Comparison of ENCODE assay signal across 1 cellular context in the genomic region with DNA sequence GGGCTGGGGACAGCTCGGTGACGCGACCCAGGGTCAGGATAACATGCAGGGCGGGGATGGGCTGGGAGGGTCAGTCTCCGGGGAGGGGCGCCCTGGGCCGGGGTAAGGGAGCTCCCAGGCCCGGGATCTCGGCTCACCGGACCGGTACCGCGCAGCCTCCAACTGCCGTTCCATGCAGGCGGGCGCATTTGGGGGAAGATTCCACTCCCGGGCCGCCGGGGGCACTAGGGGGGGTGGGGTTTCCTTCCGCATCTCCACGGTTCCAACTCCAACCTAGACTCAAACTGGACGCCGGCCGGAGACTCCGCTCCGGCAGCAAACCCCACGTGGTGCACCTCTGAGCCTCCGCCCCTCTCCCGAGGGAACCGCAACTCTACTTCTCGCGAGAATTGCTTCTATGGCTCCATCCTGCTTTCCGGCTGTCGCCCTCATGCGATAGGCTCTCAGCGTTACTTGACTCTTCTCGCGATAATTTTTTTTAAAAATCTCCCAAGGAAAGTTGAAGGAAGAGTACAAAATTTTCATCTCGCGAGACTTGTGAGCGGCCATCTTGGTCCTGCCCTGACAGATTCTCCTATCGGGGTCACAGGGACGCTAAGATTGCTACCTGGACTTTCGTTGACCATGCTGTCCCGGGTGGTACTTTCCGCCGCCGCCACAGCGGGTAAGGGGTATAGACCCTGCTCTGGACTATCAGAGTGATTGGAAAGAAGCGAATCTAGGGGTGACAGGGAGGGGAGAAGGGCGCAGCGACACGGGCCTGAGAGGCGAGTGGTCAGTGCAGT.
TF ChIP-seq lines count a peak whose summit lies in the region.

A gene with protein sequence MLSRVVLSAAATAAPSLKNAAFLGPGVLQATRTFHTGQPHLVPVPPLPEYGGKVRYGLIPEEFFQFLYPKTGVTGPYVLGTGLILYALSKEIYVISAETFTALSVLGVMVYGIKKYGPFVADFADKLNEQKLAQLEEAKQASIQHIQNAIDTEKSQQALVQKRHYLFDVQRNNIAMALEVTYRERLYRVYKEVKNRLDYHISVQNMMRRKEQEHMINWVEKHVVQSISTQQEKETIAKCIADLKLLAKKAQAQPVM (plus strand): TSS at position 547 of the 785 bp plus-strand sequence. CDS start 78 bp downstream, at position 625.
A gene (minus strand): TSS at position 339 of the 785 bp plus-strand sequence. CDS start 87 bp downstream, at position 252.

TF ChIP-seq in HepG2, 621 proteins besides CTCF, POLR2A, EP300 and RAD21 (continued from another document and continues in another):
- TF ChIP-seq RFX5 (IDR thresholded peaks at IDR 0.05; ENCODE audit: low read depth, low read length) (no peak), ZNF30 (CRISPR knock-in tag; IDR thresholded peaks at IDR 0.05) (no peak), MAFK (conservative IDR thresholded peaks at IDR 0.05 in 1 of 2, IDR thresholded peaks at IDR 0.05 in 1 of 2; ENCODE audit: low read length in 2 of 2) (no peak), RAD51 (IDR thresholded peaks at IDR 0.05; ENCODE audit: borderline replicate concordance) (no peak), ZNF101 (CRISPR knock-in tag; IDR thresholded peaks at IDR 0.05; ENCODE audit: borderline replicate concordance, low read depth) (no peak), ZNF232 (CRISPR knock-in tag; IDR thresholded peaks at IDR 0.05; ENCODE audit: borderline replicate concordance) (no peak), ZC3H13 (CRISPR knock-in tag; IDR thresholded peaks at IDR 0.05) (no peak), ZNF205 (CRISPR knock-in tag; IDR thresholded peaks at IDR 0.05) (peak; percentile 65; the same call in 1 of the 2 replicates), SKI (IDR thresholded peaks at IDR 0.05; ENCODE audit: partially characterized antibody) (no peak), SAFB2 (CRISPR knock-in tag; IDR thresholded peaks at IDR 0.05; ENCODE audit: borderline replicate concordance, low read depth) (no peak), MBD4 (IDR thresholded peaks at IDR 0.05; ENCODE audit: borderline replicate concordance, low read length) (no peak), HDAC6 (IDR thresholded peaks at IDR 0.05; ENCODE audit: low read depth, low read length) (no peak), KLF15 (CRISPR knock-in tag; IDR thresholded peaks at IDR 0.05; ENCODE audit: borderline replicate concordance) (no peak), ZNF382 (CRISPR knock-in tag; IDR thresholded peaks at IDR 0.05; ENCODE audit: borderline replicate concordance) (no peak), ZEB1 (IDR thresholded peaks at IDR 0.05; ENCODE audit: insufficient replicate concordance, low read depth) (peak; percentile 48), FIP1L1 (IDR thresholded peaks at IDR 0.05; ENCODE audit: borderline replicate concordance, insufficient read depth, low read depth, low read length) (no peak), NFYC (CRISPR knock-in tag; IDR thresholded peaks at IDR 0.05) (peak; percentile 79), SMARCE1 (IDR thresholded peaks at IDR 0.05; ENCODE audit: borderline replicate concordance) (no peak), TSC22D2 (CRISPR knock-in tag; IDR thresholded peaks at IDR 0.05; ENCODE audit: borderline replicate concordance) (peak; percentile 38; the same call in 1 of the 2 replicates)
- TF ChIP-seq, protein P1, sequence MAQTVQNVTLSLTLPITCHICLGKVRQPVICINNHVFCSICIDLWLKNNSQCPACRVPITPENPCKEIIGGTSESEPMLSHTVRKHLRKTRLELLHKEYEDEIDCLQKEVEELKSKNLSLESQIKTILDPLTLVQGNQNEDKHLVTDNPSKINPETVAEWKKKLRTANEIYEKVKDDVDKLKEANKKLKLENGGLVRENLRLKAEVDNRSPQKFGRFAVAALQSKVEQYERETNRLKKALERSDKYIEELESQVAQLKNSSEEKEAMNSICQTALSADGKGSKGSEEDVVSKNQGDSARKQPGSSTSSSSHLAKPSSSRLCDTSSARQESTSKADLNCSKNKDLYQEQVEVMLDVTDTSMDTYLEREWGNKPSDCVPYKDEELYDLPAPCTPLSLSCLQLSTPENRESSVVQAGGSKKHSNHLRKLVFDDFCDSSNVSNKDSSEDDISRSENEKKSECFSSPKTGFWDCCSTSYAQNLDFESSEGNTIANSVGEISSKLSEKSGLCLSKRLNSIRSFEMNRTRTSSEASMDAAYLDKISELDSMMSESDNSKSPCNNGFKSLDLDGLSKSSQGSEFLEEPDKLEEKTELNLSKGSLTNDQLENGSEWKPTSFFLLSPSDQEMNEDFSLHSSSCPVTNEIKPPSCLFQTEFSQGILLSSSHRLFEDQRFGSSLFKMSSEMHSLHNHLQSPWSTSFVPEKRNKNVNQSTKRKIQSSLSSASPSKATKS (CRISPR knock-in tag; IDR thresholded peaks at IDR 0.05): no peak
- TF ChIP-seq, protein P2, sequence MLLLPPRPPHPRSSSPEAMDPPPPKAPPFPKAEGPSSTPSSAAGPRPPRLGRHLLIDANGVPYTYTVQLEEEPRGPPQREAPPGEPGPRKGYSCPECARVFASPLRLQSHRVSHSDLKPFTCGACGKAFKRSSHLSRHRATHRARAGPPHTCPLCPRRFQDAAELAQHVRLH (CRISPR knock-in tag; IDR thresholded peaks at IDR 0.05; ENCODE audit: borderline replicate concordance, low read depth): 0 out of 2 replicates have a peak, but pooled peaks have one; percentile 25
- TF ChIP-seq, protein P3, sequence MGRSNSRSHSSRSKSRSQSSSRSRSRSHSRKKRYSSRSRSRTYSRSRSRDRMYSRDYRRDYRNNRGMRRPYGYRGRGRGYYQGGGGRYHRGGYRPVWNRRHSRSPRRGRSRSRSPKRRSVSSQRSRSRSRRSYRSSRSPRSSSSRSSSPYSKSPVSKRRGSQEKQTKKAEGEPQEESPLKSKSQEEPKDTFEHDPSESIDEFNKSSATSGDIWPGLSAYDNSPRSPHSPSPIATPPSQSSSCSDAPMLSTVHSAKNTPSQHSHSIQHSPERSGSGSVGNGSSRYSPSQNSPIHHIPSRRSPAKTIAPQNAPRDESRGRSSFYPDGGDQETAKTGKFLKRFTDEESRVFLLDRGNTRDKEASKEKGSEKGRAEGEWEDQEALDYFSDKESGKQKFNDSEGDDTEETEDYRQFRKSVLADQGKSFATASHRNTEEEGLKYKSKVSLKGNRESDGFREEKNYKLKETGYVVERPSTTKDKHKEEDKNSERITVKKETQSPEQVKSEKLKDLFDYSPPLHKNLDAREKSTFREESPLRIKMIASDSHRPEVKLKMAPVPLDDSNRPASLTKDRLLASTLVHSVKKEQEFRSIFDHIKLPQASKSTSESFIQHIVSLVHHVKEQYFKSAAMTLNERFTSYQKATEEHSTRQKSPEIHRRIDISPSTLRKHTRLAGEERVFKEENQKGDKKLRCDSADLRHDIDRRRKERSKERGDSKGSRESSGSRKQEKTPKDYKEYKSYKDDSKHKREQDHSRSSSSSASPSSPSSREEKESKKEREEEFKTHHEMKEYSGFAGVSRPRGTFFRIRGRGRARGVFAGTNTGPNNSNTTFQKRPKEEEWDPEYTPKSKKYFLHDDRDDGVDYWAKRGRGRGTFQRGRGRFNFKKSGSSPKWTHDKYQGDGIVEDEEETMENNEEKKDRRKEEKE (IDR thresholded peaks at IDR 0.05): no peak
- TF ChIP-seq, protein P4, sequence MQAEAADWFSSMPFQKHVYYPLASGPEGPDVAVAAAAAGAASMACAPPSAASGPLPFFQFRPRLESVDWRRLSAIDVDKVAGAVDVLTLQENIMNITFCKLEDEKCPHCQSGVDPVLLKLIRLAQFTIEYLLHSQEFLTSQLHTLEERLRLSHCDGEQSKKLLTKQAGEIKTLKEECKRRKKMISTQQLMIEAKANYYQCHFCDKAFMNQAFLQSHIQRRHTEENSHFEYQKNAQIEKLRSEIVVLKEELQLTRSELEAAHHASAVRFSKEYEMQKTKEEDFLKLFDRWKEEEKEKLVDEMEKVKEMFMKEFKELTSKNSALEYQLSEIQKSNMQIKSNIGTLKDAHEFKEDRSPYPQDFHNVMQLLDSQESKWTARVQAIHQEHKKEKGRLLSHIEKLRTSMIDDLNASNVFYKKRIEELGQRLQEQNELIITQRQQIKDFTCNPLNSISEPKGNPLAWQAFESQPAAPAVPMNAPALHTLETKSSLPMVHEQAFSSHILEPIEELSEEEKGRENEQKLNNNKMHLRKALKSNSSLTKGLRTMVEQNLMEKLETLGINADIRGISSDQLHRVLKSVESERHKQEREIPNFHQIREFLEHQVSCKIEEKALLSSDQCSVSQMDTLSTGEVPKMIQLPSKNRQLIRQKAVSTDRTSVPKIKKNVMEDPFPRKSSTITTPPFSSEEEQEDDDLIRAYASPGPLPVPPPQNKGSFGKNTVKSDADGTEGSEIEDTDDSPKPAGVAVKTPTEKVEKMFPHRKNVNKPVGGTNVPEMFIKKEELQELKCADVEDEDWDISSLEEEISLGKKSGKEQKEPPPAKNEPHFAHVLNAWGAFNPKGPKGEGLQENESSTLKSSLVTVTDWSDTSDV (CRISPR knock-in tag; IDR thresholded peaks at IDR 0.05): no peak
- TF ChIP-seq, protein P5, sequence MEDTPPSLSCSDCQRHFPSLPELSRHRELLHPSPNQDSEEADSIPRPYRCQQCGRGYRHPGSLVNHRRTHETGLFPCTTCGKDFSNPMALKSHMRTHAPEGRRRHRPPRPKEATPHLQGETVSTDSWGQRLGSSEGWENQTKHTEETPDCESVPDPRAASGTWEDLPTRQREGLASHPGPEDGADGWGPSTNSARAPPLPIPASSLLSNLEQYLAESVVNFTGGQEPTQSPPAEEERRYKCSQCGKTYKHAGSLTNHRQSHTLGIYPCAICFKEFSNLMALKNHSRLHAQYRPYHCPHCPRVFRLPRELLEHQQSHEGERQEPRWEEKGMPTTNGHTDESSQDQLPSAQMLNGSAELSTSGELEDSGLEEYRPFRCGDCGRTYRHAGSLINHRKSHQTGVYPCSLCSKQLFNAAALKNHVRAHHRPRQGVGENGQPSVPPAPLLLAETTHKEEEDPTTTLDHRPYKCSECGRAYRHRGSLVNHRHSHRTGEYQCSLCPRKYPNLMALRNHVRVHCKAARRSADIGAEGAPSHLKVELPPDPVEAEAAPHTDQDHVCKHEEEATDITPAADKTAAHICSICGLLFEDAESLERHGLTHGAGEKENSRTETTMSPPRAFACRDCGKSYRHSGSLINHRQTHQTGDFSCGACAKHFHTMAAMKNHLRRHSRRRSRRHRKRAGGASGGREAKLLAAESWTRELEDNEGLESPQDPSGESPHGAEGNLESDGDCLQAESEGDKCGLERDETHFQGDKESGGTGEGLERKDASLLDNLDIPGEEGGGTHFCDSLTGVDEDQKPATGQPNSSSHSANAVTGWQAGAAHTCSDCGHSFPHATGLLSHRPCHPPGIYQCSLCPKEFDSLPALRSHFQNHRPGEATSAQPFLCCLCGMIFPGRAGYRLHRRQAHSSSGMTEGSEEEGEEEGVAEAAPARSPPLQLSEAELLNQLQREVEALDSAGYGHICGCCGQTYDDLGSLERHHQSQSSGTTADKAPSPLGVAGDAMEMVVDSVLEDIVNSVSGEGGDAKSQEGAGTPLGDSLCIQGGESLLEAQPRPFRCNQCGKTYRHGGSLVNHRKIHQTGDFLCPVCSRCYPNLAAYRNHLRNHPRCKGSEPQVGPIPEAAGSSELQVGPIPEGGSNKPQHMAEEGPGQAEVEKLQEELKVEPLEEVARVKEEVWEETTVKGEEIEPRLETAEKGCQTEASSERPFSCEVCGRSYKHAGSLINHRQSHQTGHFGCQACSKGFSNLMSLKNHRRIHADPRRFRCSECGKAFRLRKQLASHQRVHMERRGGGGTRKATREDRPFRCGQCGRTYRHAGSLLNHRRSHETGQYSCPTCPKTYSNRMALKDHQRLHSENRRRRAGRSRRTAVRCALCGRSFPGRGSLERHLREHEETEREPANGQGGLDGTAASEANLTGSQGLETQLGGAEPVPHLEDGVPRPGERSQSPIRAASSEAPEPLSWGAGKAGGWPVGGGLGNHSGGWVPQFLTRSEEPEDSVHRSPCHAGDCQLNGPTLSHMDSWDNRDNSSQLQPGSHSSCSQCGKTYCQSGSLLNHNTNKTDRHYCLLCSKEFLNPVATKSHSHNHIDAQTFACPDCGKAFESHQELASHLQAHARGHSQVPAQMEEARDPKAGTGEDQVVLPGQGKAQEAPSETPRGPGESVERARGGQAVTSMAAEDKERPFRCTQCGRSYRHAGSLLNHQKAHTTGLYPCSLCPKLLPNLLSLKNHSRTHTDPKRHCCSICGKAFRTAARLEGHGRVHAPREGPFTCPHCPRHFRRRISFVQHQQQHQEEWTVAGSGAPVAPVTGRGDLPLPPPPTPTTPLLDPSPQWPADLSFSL (CRISPR knock-in tag; IDR thresholded peaks at IDR 0.05): no peak
- TF ChIP-seq, protein P6, sequence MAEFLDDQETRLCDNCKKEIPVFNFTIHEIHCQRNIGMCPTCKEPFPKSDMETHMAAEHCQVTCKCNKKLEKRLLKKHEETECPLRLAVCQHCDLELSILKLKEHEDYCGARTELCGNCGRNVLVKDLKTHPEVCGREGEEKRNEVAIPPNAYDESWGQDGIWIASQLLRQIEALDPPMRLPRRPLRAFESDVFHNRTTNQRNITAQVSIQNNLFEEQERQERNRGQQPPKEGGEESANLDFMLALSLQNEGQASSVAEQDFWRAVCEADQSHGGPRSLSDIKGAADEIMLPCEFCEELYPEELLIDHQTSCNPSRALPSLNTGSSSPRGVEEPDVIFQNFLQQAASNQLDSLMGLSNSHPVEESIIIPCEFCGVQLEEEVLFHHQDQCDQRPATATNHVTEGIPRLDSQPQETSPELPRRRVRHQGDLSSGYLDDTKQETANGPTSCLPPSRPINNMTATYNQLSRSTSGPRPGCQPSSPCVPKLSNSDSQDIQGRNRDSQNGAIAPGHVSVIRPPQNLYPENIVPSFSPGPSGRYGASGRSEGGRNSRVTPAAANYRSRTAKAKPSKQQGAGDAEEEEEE (CRISPR knock-in tag; IDR thresholded peaks at IDR 0.05; ENCODE audit: borderline replicate concordance): peak; percentile 27; the same call in 1 of the 2 replicates
- TF ChIP-seq, protein P7, sequence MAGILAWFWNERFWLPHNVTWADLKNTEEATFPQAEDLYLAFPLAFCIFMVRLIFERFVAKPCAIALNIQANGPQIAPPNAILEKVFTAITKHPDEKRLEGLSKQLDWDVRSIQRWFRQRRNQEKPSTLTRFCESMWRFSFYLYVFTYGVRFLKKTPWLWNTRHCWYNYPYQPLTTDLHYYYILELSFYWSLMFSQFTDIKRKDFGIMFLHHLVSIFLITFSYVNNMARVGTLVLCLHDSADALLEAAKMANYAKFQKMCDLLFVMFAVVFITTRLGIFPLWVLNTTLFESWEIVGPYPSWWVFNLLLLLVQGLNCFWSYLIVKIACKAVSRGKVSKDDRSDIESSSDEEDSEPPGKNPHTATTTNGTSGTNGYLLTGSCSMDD (CRISPR knock-in tag; IDR thresholded peaks at IDR 0.05): no peak
- TF ChIP-seq, protein P8, sequence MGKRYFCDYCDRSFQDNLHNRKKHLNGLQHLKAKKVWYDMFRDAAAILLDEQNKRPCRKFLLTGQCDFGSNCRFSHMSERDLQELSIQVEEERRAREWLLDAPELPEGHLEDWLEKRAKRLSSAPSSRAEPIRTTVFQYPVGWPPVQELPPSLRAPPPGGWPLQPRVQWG (CRISPR knock-in tag; IDR thresholded peaks at IDR 0.05; ENCODE audit: borderline replicate concordance, low read depth): no peak
- TF ChIP-seq, protein P9, sequence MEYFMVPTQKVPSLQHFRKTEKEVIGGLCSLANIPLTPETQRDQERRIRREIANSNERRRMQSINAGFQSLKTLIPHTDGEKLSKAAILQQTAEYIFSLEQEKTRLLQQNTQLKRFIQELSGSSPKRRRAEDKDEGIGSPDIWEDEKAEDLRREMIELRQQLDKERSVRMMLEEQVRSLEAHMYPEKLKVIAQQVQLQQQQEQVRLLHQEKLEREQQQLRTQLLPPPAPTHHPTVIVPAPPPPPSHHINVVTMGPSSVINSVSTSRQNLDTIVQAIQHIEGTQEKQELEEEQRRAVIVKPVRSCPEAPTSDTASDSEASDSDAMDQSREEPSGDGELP (IDR thresholded peaks at IDR 0.05; ENCODE audit: borderline replicate concordance, low read depth): no peak; the same call in 1 of the 2 replicates
